Comparison of ENCODE assay signal across 1 cellular context in the genomic region with DNA sequence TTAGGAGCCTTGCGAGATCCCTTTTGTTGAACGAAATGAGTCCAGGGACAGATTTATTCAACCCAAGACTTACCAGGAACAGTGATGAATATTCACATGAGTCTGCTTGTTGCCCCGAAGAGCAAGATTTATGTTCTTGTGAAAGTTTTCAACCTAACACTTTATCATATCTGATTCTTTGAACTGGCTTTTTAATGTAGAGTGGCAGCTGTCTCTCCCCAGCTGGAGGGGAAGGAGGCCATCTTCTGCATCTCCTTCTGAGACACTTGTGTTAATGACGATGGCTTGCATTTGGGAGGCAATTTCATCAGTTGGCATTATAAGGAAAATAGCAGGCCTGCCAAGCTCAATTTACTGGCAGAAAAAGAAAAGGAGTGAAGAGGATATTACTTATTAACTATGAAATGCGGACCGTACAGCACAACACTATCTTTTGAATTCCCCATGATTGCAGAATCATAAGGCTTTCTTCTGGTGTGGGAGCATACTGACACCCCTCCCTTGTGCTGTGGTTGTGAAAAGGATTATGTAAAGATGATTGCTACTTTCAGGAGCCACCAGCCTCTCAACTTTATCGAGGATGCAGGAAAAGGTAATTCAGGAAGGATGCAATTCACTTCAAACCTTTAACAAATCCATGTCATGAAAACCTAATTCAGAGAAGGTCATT.
TF ChIP-seq lines count a peak whose summit lies in the region.

No MANE protein-coding gene starts in this region.

TF ChIP-seq in GM12878, 131 proteins besides CTCF, POLR2A, EP300 and RAD21:
- TF ChIP-seq EGR1 (IDR thresholded peaks at IDR 0.05; ENCODE audit: borderline replicate concordance in 1 of 2, low read depth in 2 of 2, low read length in 2 of 2) (no peak), SMAD5 (IDR thresholded peaks at IDR 0.05; ENCODE audit: low read depth) (no peak), KDM1A (IDR thresholded peaks at IDR 0.05; ENCODE audit: borderline replicate concordance) (no peak), SUZ12 (IDR thresholded peaks at IDR 0.05; ENCODE audit: unreplicated experiment) (no peak), GATAD2B (conservative IDR thresholded peaks at IDR 0.05; ENCODE audit: low read depth) (no peak)
- TF ChIP-seq, protein P1, sequence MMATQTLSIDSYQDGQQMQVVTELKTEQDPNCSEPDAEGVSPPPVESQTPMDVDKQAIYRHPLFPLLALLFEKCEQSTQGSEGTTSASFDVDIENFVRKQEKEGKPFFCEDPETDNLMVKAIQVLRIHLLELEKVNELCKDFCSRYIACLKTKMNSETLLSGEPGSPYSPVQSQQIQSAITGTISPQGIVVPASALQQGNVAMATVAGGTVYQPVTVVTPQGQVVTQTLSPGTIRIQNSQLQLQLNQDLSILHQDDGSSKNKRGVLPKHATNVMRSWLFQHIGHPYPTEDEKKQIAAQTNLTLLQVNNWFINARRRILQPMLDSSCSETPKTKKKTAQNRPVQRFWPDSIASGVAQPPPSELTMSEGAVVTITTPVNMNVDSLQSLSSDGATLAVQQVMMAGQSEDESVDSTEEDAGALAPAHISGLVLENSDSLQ (IDR thresholded peaks at IDR 0.05) = peak; percentile 47; the same call in 1 of the 2 replicates
TF ChIP-seq in GM12878: peak in this region for 1.
